Comparison of ENCODE assay signal across 1 cellular context in genomic region chr1:172354291-172354940, GRCh38.
TF ChIP-seq lines count a peak whose summit lies in the region.

No MANE protein-coding gene starts in this region.

TF ChIP-seq in GM12878, 131 proteins besides CTCF, POLR2A, EP300 and RAD21:
- TF ChIP-seq IKZF1 (conservative IDR thresholded peaks at IDR 0.05) (0 out of 2 replicates have a peak, but pooled peaks have one; percentile 18), RELB (IDR thresholded peaks at IDR 0.05; ENCODE audit: low read depth) (0 out of 2 replicates have a peak, but pooled peaks have one; percentile 19), MLLT1 (IDR thresholded peaks at IDR 0.05) (0 out of 2 replicates have a peak, but pooled peaks have one; percentile 2), PAX5 (IDR thresholded peaks at IDR 0.05; ENCODE audit: borderline replicate concordance, low read depth, low read length) (no peak), TARDBP (IDR thresholded peaks at IDR 0.05; ENCODE audit: borderline replicate concordance) (no peak), TCF12 (IDR thresholded peaks at IDR 0.05; ENCODE audit: low read depth, low read length) (no peak), HSF1 (IDR thresholded peaks at IDR 0.05; ENCODE audit: low read depth, low read length) (no peak), NBN (IDR thresholded peaks at IDR 0.05) (no peak), ZBTB40 (IDR thresholded peaks at IDR 0.05; ENCODE audit: borderline replicate concordance) (peak; percentile 69), ZNF274 (IDR thresholded peaks at IDR 0.05; ENCODE audit: insufficient read depth, insufficient read length) (no peak), ATF7 (IDR thresholded peaks at IDR 0.05; ENCODE audit: low read depth) (no peak), DPF2 (IDR thresholded peaks at IDR 0.05) (no peak), HDAC6 (IDR thresholded peaks at IDR 0.05; ENCODE audit: unreplicated experiment) (no peak), BACH1 (IDR thresholded peaks at IDR 0.05; ENCODE audit: borderline replicate concordance) (no peak), ZBTB4 (CRISPR knock-in tag; IDR thresholded peaks at IDR 0.05) (no peak)
